Comparison of ENCODE assay signal across 15 cellular contexts in genomic region chr10:86345296-86346168, GRCh38. TPM values are rescaled to one million over a fixed set of nuclear protein-coding genes. Genes with fewer than 3 reads are reported as not detected.
A peak's percentile ranks its signal among the peaks of the same experiment; 100 is the strongest.
DNase-seq lines count a peak whose midpoint lies in the region; FAIRE-seq and TF ChIP-seq lines count a peak whose summit lies in the region.
"Had no signal": no experiment of that assay in that cellular context is flagged by ENCODE, and none has a peak within 500 bp of the region (broad histone marks: within the 10 kb centered on the region; RNA-seq: fewer than 3 reads in every experiment).

No MANE protein-coding gene starts in this region.

- WGBS in H1 (ENCODE audit: extremely low coverage in 1 of 2, insufficient coverage in 1 of 2, insufficient read length in 1 of 2, insufficient replicate concordance in 2 of 2, low coverage in 1 of 2, low lambda C conversion rate in 2 of 2, missing lambda C conversion rate in 1 of 2), 2 experiments: 82% methylated on average over 6 of the region's 6 CpGs; no CpG with 5 or more reads in 1 of the 2 experiments

- H3K27me3 ChIP-seq in Caco-2 (replicated peaks; ENCODE audit: control insufficient read depth, insufficient read depth, low read length): no peaks in the 10 kb centered on the region
- no peaks in the 10 kb centered on the region for H3K27me3 ChIP-seq in H1 (replicated peaks in 1 of 4; ENCODE audit: control insufficient read depth in 3 of 4, extremely low read depth in 1 of 4, insufficient read depth in 3 of 4, low read length in 3 of 4)
- H3K27me3 ChIP-seq in osteoblast (ENCODE audit: insufficient read depth, low read length): no peaks in the 10 kb centered on the region
- H3K27me3 ChIP-seq: colonic mucosa had no signal

- H2BK15ac ChIP-seq in H1 (ENCODE audit: low read length): 0 out of 2 replicates have a peak overlapping the region, but pooled peaks have one; percentile 46

- FAIRE-seq in H1 (lab: Jason Lieb, UNC): no peak
- FAIRE-seq: islet of Langerhans had no signal

- H3K4ac ChIP-seq in H1 (replicated peaks; ENCODE audit: insufficient read length, low read depth, low read length): no peak overlapping the region

- H3K4me3 ChIP-seq in Caco-2 (ENCODE audit: low read depth, low read length) (no peak overlapping the region), H1 (ENCODE audit: extremely low read depth in 1 of 4, insufficient read depth in 2 of 4, low read depth in 3 of 4, low read length in 4 of 4) (no peak overlapping the region), osteoblast (ENCODE audit: insufficient read depth, low read length) (no peak overlapping the region)
- H3K4me3 ChIP-seq: colonic mucosa had no signal

- H3K79me2 ChIP-seq in H1 (ENCODE audit: control insufficient read depth in 1 of 2, insufficient read depth in 2 of 2, low read length in 2 of 2) (no peaks in the 10 kb centered on the region), osteoblast (ENCODE audit: insufficient read depth, low read length) (no peaks in the 10 kb centered on the region)

- H3K4me3 Mint-ChIP-seq in Caco-2 (ENCODE audit: unreplicated experiment) (peak overlapping the region; percentile 12), osteocyte (ENCODE audit: unreplicated experiment) (no peak overlapping the region)
- H3K4me3 Mint-ChIP-seq: activated CD4-positive, alpha-beta memory T cell treated with anti-CD3 and anti-CD28 coated beads for 36 hours; T-helper 1 cell treated with Interleukin-12 subunit alpha and Interleukin-12 subunit beta and Interleukin-4 antibody, amounts not matched to agents 30 μg/mL and 1 μg/mL, for 36 hours had no signal

- no peak overlapping the region for H2BK12ac ChIP-seq in H1 (ENCODE audit: low read depth, low read length)

- H3K27me3 Mint-ChIP-seq in Caco-2 (ENCODE audit: insufficient read depth, unreplicated experiment) (no peaks in the 10 kb centered on the region), osteocyte (ENCODE audit: unreplicated experiment) (peaks cover 11% of the 10 kb centered on the region)

- no peak overlapping the region for H3K4me2 ChIP-seq in H1 (ENCODE audit: insufficient read depth in 1 of 2, low read depth in 2 of 2, low read length in 2 of 2)
- no peak overlapping the region for H3K4me2 ChIP-seq in osteoblast (ENCODE audit: insufficient read depth, low read length)

- no peak overlapping the region for H4K91ac ChIP-seq in H1 (replicated peaks; ENCODE audit: insufficient read length, low read length)

- no peak overlapping the region for H3K56ac ChIP-seq in H1 (replicated peaks; ENCODE audit: insufficient read length, low read depth, low read length)

- no peak overlapping the region for H3K27ac ChIP-seq in H1 (ENCODE audit: low read depth, low read length)
- no peak overlapping the region for H3K27ac ChIP-seq in osteoblast (ENCODE audit: low read depth, low read length)
- H3K27ac ChIP-seq: colonic mucosa had no signal

- no peak for TF ChIP-seq EP300 in H1 (IDR thresholded peaks at IDR 0.05; ENCODE audit: borderline replicate concordance in 1 of 2, low read depth in 2 of 2, low read length in 2 of 2)

- DNase-seq in Caco-2 (peak; percentile 65 to 85), HT1080 (ENCODE audit: low read depth) (peak; percentile 49), H1 (ENCODE audit: low read depth in 1 of 2, low spot score in 2 of 2) (no peak), osteoblast (ENCODE audit: insufficient read length, low spot score, missing footprints) (peak; percentile 22), amygdala (lab: John Stamatoyannopoulos, UW) (no peak), CD1c-positive myeloid dendritic cell (ENCODE audit: extremely low spot score) (no peak), osteocyte (ENCODE audit: extremely low spot score, unreplicated experiment) (no peak)
- DNase-seq in activated naive CD4-positive, alpha-beta T cell treated with Interleukin-2 at 50 U/mL for 16 hours: no peak
- DNase-seq: activated CD4-positive, alpha-beta memory T cell treated with anti-CD3 and anti-CD28 coated beads for 36 hours; colonic mucosa; NCI-H1694 treated with DMSO at 0.1 percent for 48 hours; stimulated activated CD4-positive, alpha-beta T cell treated with anti-CD3 and anti-CD28 coated beads, Interleukin-1b, Interleukin-23, amount 100 ng/mL, for 48 hours had no signal

- no peak overlapping the region for H4K5ac ChIP-seq in H1 (ENCODE audit: insufficient read length, low read depth, low read length)

- H3K4me1 Mint-ChIP-seq in Caco-2 (ENCODE audit: low read depth, unreplicated experiment): peaks cover 21% of the 10 kb centered on the region
- H3K4me1 Mint-ChIP-seq in osteocyte (ENCODE audit: unreplicated experiment): peaks cover 10% of the 10 kb centered on the region

- no peak overlapping the region for H2BK20ac ChIP-seq in H1 (ENCODE audit: low read length)

- H3K36me3 Mint-ChIP-seq in Caco-2 (ENCODE audit: insufficient read depth, unreplicated experiment): no peaks in the 10 kb centered on the region
- H3K36me3 Mint-ChIP-seq in osteocyte (ENCODE audit: unreplicated experiment): no peaks in the 10 kb centered on the region
- H3K36me3 Mint-ChIP-seq: activated CD4-positive, alpha-beta memory T cell treated with anti-CD3 and anti-CD28 coated beads for 36 hours; activated naive CD4-positive, alpha-beta T cell treated with anti-CD3 and anti-CD28 coated beads, Interleukin-2, amount 50 U/mL, for 72 hours had no signal

- no peaks in the 10 kb centered on the region for H3K9me3 Mint-ChIP-seq in Caco-2 (ENCODE audit: unreplicated experiment)
- H3K9me3 Mint-ChIP-seq in osteocyte (ENCODE audit: unreplicated experiment): no peaks in the 10 kb centered on the region
- H3K9me3 Mint-ChIP-seq: activated CD4-positive, alpha-beta memory T cell treated with anti-CD3 and anti-CD28 coated beads for 36 hours; activated naive CD4-positive, alpha-beta T cell treated with anti-CD3 and anti-CD28 coated beads, Interleukin-2, amount 50 U/mL, for 72 hours; T-helper 1 cell treated with Interleukin-12 subunit alpha and Interleukin-12 subunit beta and Interleukin-4 antibody, amounts not matched to agents 30 μg/mL and 1 μg/mL, for 36 hours had no signal

- no peak overlapping the region for H4K8ac ChIP-seq in H1 (ENCODE audit: extremely low read depth, insufficient read depth, low read length)

- BruUV-seq in Caco-2 (replicated peaks; lab: Mats Ljungman, UMichigan): no TSS peak

- no peak for TF ChIP-seq RAD21 in H1 (IDR thresholded peaks at IDR 0.05 in 1 of 2, conservative IDR thresholded peaks at IDR 0.05 in 1 of 2; ENCODE audit: low read depth in 2 of 2, low read length in 2 of 2)

- CTCF ChIA-PET in Caco-2 (lab: Charles Lee): interaction anchor here (0.6 to 1.0 kb wide), 4 partner anchors 15 to 434 kb away, joined by 3 read pairs; no protein-coding TSS in a partner anchor
- CTCF ChIA-PET in H1 (lab: Charles Lee; ENCODE audit: partially characterized antibody): interaction anchor here (0.6 to 25.2 kb wide), 11 partner anchors 17 to 560 kb away, joined by 3 to 498 read pairs (median 7); partner anchors contain the start of gene GRID1

- peak overlapping the region; percentile 78 for H3K27ac Mint-ChIP-seq in Caco-2 (ENCODE audit: unreplicated experiment)
- no peak overlapping the region for H3K27ac Mint-ChIP-seq in osteocyte (ENCODE audit: unreplicated experiment)
- H3K27ac Mint-ChIP-seq: activated CD4-positive, alpha-beta memory T cell treated with anti-CD3 and anti-CD28 coated beads for 36 hours; T-helper 1 cell treated with Interleukin-12 subunit alpha and Interleukin-12 subunit beta and Interleukin-4 antibody, amounts not matched to agents 30 μg/mL and 1 μg/mL, for 36 hours had no signal

- H2AFZ ChIP-seq in H1 (ENCODE audit: low read length) (no peak overlapping the region), osteoblast (ENCODE audit: low read length) (no peak overlapping the region)

- no peak overlapping the region for H3K23ac ChIP-seq in H1 (ENCODE audit: insufficient read length)

- TF ChIP-seq POLR2A in H1 (IDR thresholded peaks at IDR 0.05; ENCODE audit: control extremely low read depth in 1 of 2, low read depth in 2 of 2, low read length in 2 of 2): no peak

- POLR2A ChIA-PET in Caco-2 (lab: Charles Lee): no interaction called here
- POLR2A ChIA-PET in H1 (lab: Charles Lee; ENCODE audit: partially characterized antibody): no interaction called here

- no peak overlapping the region for H3K9ac ChIP-seq in H1 (replicated peaks in 1 of 4; ENCODE audit: extremely low read depth in 1 of 4, low read depth in 3 of 4, low read length in 3 of 4)

- no peak overlapping the region for H2AK5ac ChIP-seq in H1 (ENCODE audit: low read depth, low read length)

- no peak overlapping the region for H3K18ac ChIP-seq in H1 (ENCODE audit: extremely low read depth, low read length)

- H2BK5ac ChIP-seq in H1 (ENCODE audit: low read depth, low read length): no peak overlapping the region

- intact Hi-C loops in Caco-2 (cut with micrococcal nuclease; ENCODE audit: unreplicated experiment): loop anchor here (1.0 kb wide), 1 partner anchor 16 kb away; no protein-coding TSS in a partner anchor

- H3K4me1 ChIP-seq in Caco-2 (peaks cover 27% of the 10 kb centered on the region), H1 (replicated peaks in 1 of 4; ENCODE audit: control insufficient read depth in 3 of 4, insufficient read depth in 4 of 4, low read length in 3 of 4) (peaks cover 0 to 11% (median 8%) of the 10 kb centered on the region in 4 experiments; a peak in 5 of 7 replicates), osteoblast (ENCODE audit: insufficient read depth, low read length) (no peaks in the 10 kb centered on the region)
- H3K4me1 ChIP-seq: colonic mucosa had no signal

- H4K20me1 ChIP-seq in H1 (replicated peaks in 1 of 2; ENCODE audit: control insufficient read depth in 1 of 2, insufficient read depth in 2 of 2, low read length in 2 of 2) (no peaks in the 10 kb centered on the region), osteoblast (ENCODE audit: insufficient read depth, low read length) (no peaks in the 10 kb centered on the region)

- H3K9me3 ChIP-seq in Caco-2: no peaks in the 10 kb centered on the region
- H3K9me3 ChIP-seq in H1 (ENCODE audit: insufficient read depth in 2 of 2, low read depth in 1 of 2, low read length in 1 of 2): no peaks in the 10 kb centered on the region
- H3K9me3 ChIP-seq in osteoblast (ENCODE audit: low read depth, low read length): no peaks in the 10 kb centered on the region
- H3K9me3 ChIP-seq: colonic mucosa had no signal

- TF ChIP-seq CTCF in Caco-2 (IDR thresholded peaks at IDR 0.05; ENCODE audit: insufficient read depth in 1 of 2, low read depth in 1 of 2, low read length in 1 of 2, severe bottlenecking in 1 of 2, unreplicated experiment in 1 of 2) (no peak), H1 (IDR thresholded peaks at IDR 0.05; ENCODE audit: control extremely low read depth in 1 of 3, insufficient read depth in 1 of 3, low read depth in 1 of 3, low read length in 3 of 3) (no peak), osteoblast (IDR thresholded peaks at IDR 0.05; ENCODE audit: extremely low read depth, low read depth, low read length) (no peak), osteocyte (IDR thresholded peaks at IDR 0.05) (no peak)

- H3K36me3 ChIP-seq in Caco-2 (ENCODE audit: control insufficient read depth, insufficient read depth, low read length) (no peaks in the 10 kb centered on the region), H1 (ENCODE audit: control insufficient read depth in 2 of 4, insufficient read depth in 4 of 4, low read length in 3 of 4) (no peaks in the 10 kb centered on the region), osteoblast (ENCODE audit: insufficient read depth, low read length) (no peaks in the 10 kb centered on the region)
- H3K36me3 ChIP-seq: colonic mucosa had no signal

- H3K14ac ChIP-seq in H1 (ENCODE audit: insufficient read length): no peak overlapping the region

- no peaks in the 10 kb centered on the region for H3K23me2 ChIP-seq in H1 (ENCODE audit: low read depth, low read length)

- H3K79me1 ChIP-seq in H1 (ENCODE audit: low read depth, low read length): no peaks in the 10 kb centered on the region

- no peak overlapping the region for H2BK120ac ChIP-seq in H1 (replicated peaks; ENCODE audit: low read depth, low read length)

RNA-seq across cellular contexts. Expression of gene GRID1, which starts 21.1 kb away (rescaled TPM):
- total RNA-seq in Caco-2 (2022) (6.9 and 8.0 TPM in 2 replicates), osteoblast (under 0.01 TPM in 1 of 2 replicates, not detected in the other), osteocyte (0.11 TPM in 1 of 2 replicates, not detected in the other)
- total RNA-seq in HT1080 (2014; rRNA removed; shearing (Covaris generic)): 2.6 and 5.4 TPM in 2 replicates
- 1.5 and 1.9 TPM in 2 replicates for polyA plus RNA-seq in HT1080 (2015; cell fraction: cytosol; rRNA removed)
- 2.1 and 2.3 TPM in 2 replicates for polyA plus RNA-seq in HT1080 (2015; cell fraction: nucleus; rRNA removed)
- 0.15 and 0.22 TPM in 2 replicates for total RNA-seq in H1 (2021; fragmentation: NEBNext Ultra II Directional; extraction: Animal tissue kit (Norgen Biotek cat#: 25700))
- polyA plus RNA-seq in H1 (2011; rRNA removed): 0.30 and 0.31 TPM in 2 replicates
- polyA plus RNA-seq in H1 (2011; cell fraction: cytosol; rRNA removed): 0.21 TPM
- polyA plus RNA-seq in H1 (2011; cell fraction: nucleus; rRNA removed): 0.34 TPM
- polyA plus RNA-seq in H1 (2012, experiment 1 of 2): 0.24 to 0.65 TPM (median 0.29 TPM) in 4 replicates
- polyA plus RNA-seq in H1 (2012, experiment 2 of 2): 0.18 TPM
- polyA plus RNA-seq in H1 (2013, experiment 1 of 2): 0.32 TPM
- polyA plus RNA-seq in H1 (2013, experiment 2 of 2): 0.39 TPM
- 0.88 and 1.3 TPM in 2 replicates for polyA minus RNA-seq in H1 (2011; rRNA and poly(A)+ RNA removed)
- 0.37 TPM for polyA minus RNA-seq in H1 (2011; cell fraction: cytosol; rRNA and poly(A)+ RNA removed)
- polyA minus RNA-seq in H1 (2011; cell fraction: nucleus; rRNA and poly(A)+ RNA removed): 2.6 TPM
- total RNA-seq: activated CD4-positive, alpha-beta memory T cell treated with anti-CD3 and anti-CD28 coated beads for 36 hours; activated naive CD4-positive, alpha-beta T cell treated with anti-CD3 and anti-CD28 coated beads, Interleukin-2, amount 50 U/mL, for 72 hours had no signal

Comparison
In these comparisons a context has a peak if more than half of its experiments do, and no peak if none do; other contexts are left out.
1. DNase-seq: peak in Caco-2 (2 of 2), HT1080 (single experiment) and osteoblast (single experiment); none in H1 (0 of 2), amygdala (0 of 56), CD1c-positive myeloid dendritic cell (single experiment), osteocyte (single experiment) and activated naive CD4-positive, alpha-beta T cell treated with Interleukin-2 at 50 U/mL for 16 hours (single experiment).